16 cellular contexts compared by ENCODE assay signal in the genomic region with DNA sequence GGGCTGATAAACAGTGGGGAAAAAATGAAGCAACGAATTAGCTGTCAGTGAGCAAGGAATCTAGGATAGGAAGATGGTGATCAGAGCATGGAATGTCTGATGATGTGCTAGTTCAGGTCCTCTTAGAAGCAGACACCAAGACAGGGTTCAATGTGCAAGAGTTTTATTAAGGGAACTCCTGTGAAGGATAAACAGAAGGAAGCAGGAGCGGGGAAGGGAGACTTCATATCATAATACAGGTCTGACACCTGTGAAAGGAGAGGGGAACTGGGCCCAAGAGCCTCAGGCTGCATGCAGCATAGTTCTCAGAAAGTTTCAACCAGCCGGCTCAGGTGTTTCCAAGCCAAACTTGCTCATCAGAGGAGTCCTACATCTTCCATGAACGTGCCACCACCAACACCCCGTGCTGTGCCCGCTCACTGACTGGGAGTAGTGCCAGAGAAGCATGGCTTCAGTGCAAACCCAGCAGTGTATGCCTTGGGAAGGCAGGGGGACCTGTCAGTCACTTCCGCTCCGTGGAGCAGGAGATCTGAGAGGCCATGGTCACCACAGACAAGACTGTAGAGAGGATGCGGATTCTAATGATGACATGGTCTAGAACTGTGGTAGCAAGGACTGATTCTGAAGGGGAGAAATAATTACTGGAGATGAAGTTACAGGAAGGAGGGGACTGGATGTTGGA. TPM values are rescaled to one million over a fixed set of nuclear protein-coding genes. Genes with fewer than 3 reads are reported as not detected.
DNase-seq lines count a peak whose midpoint lies in the region; ATAC-seq and TF ChIP-seq lines count a peak whose summit lies in the region.
"Had no signal": no experiment of that assay in that cellular context is flagged by ENCODE, and none has a peak within 500 bp of the region (broad histone marks: within the 10 kb centered on the region; RNA-seq: fewer than 3 reads in every experiment).

No MANE protein-coding gene starts in this region.

- H3K79me2 ChIP-seq in MM.1S (ENCODE audit: low read length), result no peaks in the 10 kb centered on the region

- H3K9ac ChIP-seq in MM.1S (ENCODE audit: low read length), result no peak overlapping the region

- no peak overlapping the region for H2AFZ ChIP-seq in MM.1S (ENCODE audit: low read length)

- H3K27ac Mint-ChIP-seq in activated CD4-positive, alpha-beta T cell treated with anti-CD3 and anti-CD28 coated beads, Interleukin-2, amount 10 ng/mL, durations not matched to agents 24 days and 14 days, result no peak overlapping the region
- H3K27ac Mint-ChIP-seq in CD8-positive, alpha-beta memory T cell, result peak overlapping the region in 2 of 8 donors; percentile 51 to 85
- peak overlapping the region; percentile 53 for H3K27ac Mint-ChIP-seq in central memory CD8-positive, alpha-beta T cell (ENCODE audit: low read depth)
- no peak overlapping the region for H3K27ac Mint-ChIP-seq in nephron

- DNase-seq in activated CD4-positive, alpha-beta T cell treated with anti-CD3 and anti-CD28 coated beads, Interleukin-2, amount 10 ng/mL, durations not matched to agents 24 days and 14 days, result peak; percentile 54
- DNase-seq in activated CD4-positive, alpha-beta T cell treated with anti-CD3 and anti-CD28 coated beads for 48 hours, result no peak
- DNase-seq in CD8-positive, alpha-beta memory T cell, result no peak
- no peak for DNase-seq in central memory CD8-positive, alpha-beta T cell (ENCODE audit: low spot score in 2 of 2)
- no peak for DNase-seq in MM.1S
- DNase-seq: cerebellar nuclear complex, COR-L47, foreskin fibroblast, GF-D8, NCI-H1105, NCI-H82, Peyer's patch had no signal

- peak overlapping the region; percentile 68 for H3K4me3 Mint-ChIP-seq in activated CD4-positive, alpha-beta T cell treated with anti-CD3 and anti-CD28 coated beads, Interleukin-2, amount 10 ng/mL, durations not matched to agents 24 days and 14 days
- H3K4me3 Mint-ChIP-seq in CD8-positive, alpha-beta memory T cell, result peak overlapping the region; percentile 13 to 89 (median 71)
- peak overlapping the region; percentile 64 for H3K4me3 Mint-ChIP-seq in central memory CD8-positive, alpha-beta T cell
- peak overlapping the region; percentile 59 to 78 (median 75) for H3K4me3 Mint-ChIP-seq in nephron

- H3K4me1 Mint-ChIP-seq in activated CD4-positive, alpha-beta T cell treated with anti-CD3 and anti-CD28 coated beads, Interleukin-2, amount 10 ng/mL, durations not matched to agents 24 days and 14 days, result peaks cover 4% of the 10 kb centered on the region
- peaks cover 12 to 26% (median 19%) of the 10 kb centered on the region in 3 donors for H3K4me1 Mint-ChIP-seq in CD8-positive, alpha-beta memory T cell
- H3K4me1 Mint-ChIP-seq in central memory CD8-positive, alpha-beta T cell, result peaks cover 8% of the 10 kb centered on the region
- H3K4me1 Mint-ChIP-seq in nephron, result no peaks in the 10 kb centered on the region

- CTCF ChIA-PET in CD8-positive, alpha-beta memory T cell (lab: Charles Lee), result interaction anchor here (1.4 to 3.0 kb wide), 6 partner anchors 10 to 173 kb away, joined by 6 to 44 read pairs (median 8); no protein-coding TSS in a partner anchor

- no peaks in the 10 kb centered on the region for H4K20me1 ChIP-seq in MM.1S (ENCODE audit: insufficient read depth, low read length)

- no peak overlapping the region for H3K4me2 ChIP-seq in MM.1S (ENCODE audit: low read depth, low read length)

- H3K36me3 ChIP-seq in CD8-positive, alpha-beta memory T cell (ENCODE audit: insufficient read depth, low read length), result no peaks in the 10 kb centered on the region
- no peaks in the 10 kb centered on the region for H3K36me3 ChIP-seq in MM.1S (replicated peaks; ENCODE audit: insufficient read depth, low read length)
- H3K36me3 ChIP-seq: Peyer's patch, vagina had no signal

- H3K27ac ChIP-seq in CD8-positive, alpha-beta memory T cell (ENCODE audit: low read depth, low read length), result no peak overlapping the region
- no peak overlapping the region for H3K27ac ChIP-seq in MM.1S (ENCODE audit: low read length)
- H3K27ac ChIP-seq: Peyer's patch, vagina had no signal

- no peak overlapping the region for H3K4me3 ChIP-seq in CD8-positive, alpha-beta memory T cell (ENCODE audit: low read length)
- no peak overlapping the region for H3K4me3 ChIP-seq in MM.1S (ENCODE audit: low read length)

- intact Hi-C loops in activated CD4-positive, alpha-beta T cell treated with anti-CD3 and anti-CD28 coated beads, Interleukin-2, amount 10 ng/mL, durations not matched to agents 24 days and 14 days (cut with micrococcal nuclease), result loop anchor here (1.0 to 5.0 kb wide), 3 partner anchors 46 to 101 kb away; partner anchors contain the start of genes GRM8 and ZNF800

- no peak for ATAC-seq in central memory CD8-positive, alpha-beta T cell (replicated peaks; ENCODE audit: extremely low read depth, poor library complexity, severe bottlenecking)
- ATAC-seq in GM18502 (IDR thresholded peaks at IDR 0.05; ENCODE audit: poor library complexity, unreplicated experiment), result no peak
- no peak for ATAC-seq in GM18868 (IDR thresholded peaks at IDR 0.05; ENCODE audit: unreplicated experiment)

- TF ChIP-seq CTCF in nephron (IDR thresholded peaks at IDR 0.05; ENCODE audit: unreplicated experiment in 3 of 3) (no peak), MM.1S (IDR thresholded peaks at IDR 0.05; ENCODE audit: low read length) (no peak)

- H3K9me3 Mint-ChIP-seq in activated CD4-positive, alpha-beta T cell treated with anti-CD3 and anti-CD28 coated beads, Interleukin-2, amount 10 ng/mL, durations not matched to agents 24 days and 14 days, result peaks cover 3% of the 10 kb centered on the region
- H3K9me3 Mint-ChIP-seq in CD8-positive, alpha-beta memory T cell, result peaks cover 0 to 4% (median 4%) of the 10 kb centered on the region in 5 donors
- no peaks in the 10 kb centered on the region for H3K9me3 Mint-ChIP-seq in central memory CD8-positive, alpha-beta T cell
- H3K9me3 Mint-ChIP-seq in nephron, result peaks cover 4% of the 10 kb centered on the region

- H3F3A ChIP-seq in MM.1S (ENCODE audit: insufficient read depth, low read length), result no peaks in the 10 kb centered on the region

- H3K27me3 Mint-ChIP-seq in activated CD4-positive, alpha-beta T cell treated with anti-CD3 and anti-CD28 coated beads, Interleukin-2, amount 10 ng/mL, durations not matched to agents 24 days and 14 days, result peaks cover 15% of the 10 kb centered on the region
- peaks cover 0 to 3% of the 10 kb centered on the region in 2 donors for H3K27me3 Mint-ChIP-seq in CD8-positive, alpha-beta memory T cell
- H3K27me3 Mint-ChIP-seq in central memory CD8-positive, alpha-beta T cell, result no peaks in the 10 kb centered on the region
- peaks cover 20% of the 10 kb centered on the region for H3K27me3 Mint-ChIP-seq in nephron (ENCODE audit: low read depth)

- H3K27me3 ChIP-seq in CD8-positive, alpha-beta memory T cell (ENCODE audit: insufficient read depth, low read length, poor library complexity, severe bottlenecking), result no peaks in the 10 kb centered on the region
- H3K27me3 ChIP-seq in MM.1S (replicated peaks; ENCODE audit: insufficient read depth, low read length), result no peaks in the 10 kb centered on the region
- H3K27me3 ChIP-seq: Peyer's patch, vagina had no signal

- no peaks in the 10 kb centered on the region for H3K9me2 ChIP-seq in MM.1S (replicated peaks; ENCODE audit: insufficient read depth, low read length)

- no peaks in the 10 kb centered on the region for H3K9me3 ChIP-seq in CD8-positive, alpha-beta memory T cell (ENCODE audit: low read length)
- no peaks in the 10 kb centered on the region for H3K9me3 ChIP-seq in MM.1S (replicated peaks; ENCODE audit: insufficient read depth, low read length)
- H3K9me3 ChIP-seq: Peyer's patch, vagina had no signal

- H3K4me1 ChIP-seq in CD8-positive, alpha-beta memory T cell (ENCODE audit: insufficient read depth, low read length), result no peaks in the 10 kb centered on the region
- H3K4me1 ChIP-seq in MM.1S (ENCODE audit: low read length), result no peaks in the 10 kb centered on the region

- POLR2A ChIA-PET in CD8-positive, alpha-beta memory T cell (lab: Charles Lee), result no interaction called here

- H3K36me3 Mint-ChIP-seq in activated CD4-positive, alpha-beta T cell treated with anti-CD3 and anti-CD28 coated beads, Interleukin-2, amount 10 ng/mL, durations not matched to agents 24 days and 14 days (ENCODE audit: low read depth), result peaks cover 18% of the 10 kb centered on the region
- H3K36me3 Mint-ChIP-seq in CD8-positive, alpha-beta memory T cell, result peaks cover 0 to 5% (median 2%) of the 10 kb centered on the region in 3 donors
- peaks cover 2% of the 10 kb centered on the region for H3K36me3 Mint-ChIP-seq in central memory CD8-positive, alpha-beta T cell (ENCODE audit: insufficient read depth)
- peaks cover 3% of the 10 kb centered on the region for H3K36me3 Mint-ChIP-seq in nephron (ENCODE audit: low read depth)

RNA-seq across cellular contexts. Expression of gene ZNF800, which starts 45.8 kb away (rescaled TPM):
- 40.9 and 42.2 TPM in 2 replicates for total RNA-seq in activated CD4-positive, alpha-beta T cell treated with anti-CD3 and anti-CD28 coated beads, Interleukin-2, amount 10 ng/mL, durations not matched to agents 24 days and 14 days
- 10 to 100 TPM; 43.8 TPM for total RNA-seq in CD8-positive, alpha-beta memory T cell
- polyA plus RNA-seq in CD8-positive, alpha-beta memory T cell, result 51.5 TPM
